Comparison of ENCODE assay signal across 18 cellular contexts in genomic region chr3:48215876-48216275, GRCh38. TPM values are rescaled to one million over a fixed set of nuclear protein-coding genes. Genes with fewer than 3 reads are reported as not detected.
DNase-seq lines count a peak whose midpoint lies in the region; ATAC-seq, FAIRE-seq and TF ChIP-seq lines count a peak whose summit lies in the region.
"Had no signal": no experiment of that assay in that cellular context is flagged by ENCODE, and none has a peak within 500 bp of the region (broad histone marks: within the 10 kb centered on the region; RNA-seq: fewer than 3 reads in every experiment).

No MANE protein-coding gene starts in this region.

- DNase-seq in C1 segment of cervical spinal cord (lab: John Stamatoyannopoulos, UW) (peak in 9 of 14 donors; percentile 8 to 83 (median 35)), HepG2 (ENCODE audit: low spot score) (no peak), skeletal muscle cell (ENCODE audit: low read depth) (peak; percentile 1), NCI-H446 treated with DMSO at 0.1 percent for 48 hours (lab: John Stamatoyannopoulos, UW) (no peak), progenitor cell of endocrine pancreas (ENCODE audit: low spot score, unreplicated experiment) (no peak)
- DNase-seq in stimulated activated naive CD4-positive, alpha-beta T cell (lab: John Stamatoyannopoulos, UW): no peak
- DNase-seq: activated gamma-delta T cell; GF-D8; NCI-H187 treated with DMSO at 0.1 percent for 48 hours; NCI-H774; right lobe of liver; stimulated activated naive CD8-positive, alpha-beta T cell treated with anti-CD3 and anti-CD28 coated beads, Interleukin-15, Interleukin-2, amounts not matched to agents 100 U/mL and 50 U/mL, for 24 hours had no signal

- no peak for FAIRE-seq in HepG2 (lab: Jason Lieb, UNC)
- FAIRE-seq: A549, H54, TTC549 had no signal

- H3K27ac ChIP-seq in esophagus (ENCODE audit: low read depth in 2 of 2, low read length in 1 of 2) (peak overlapping the region; percentile 33 to 70), HepG2 (ENCODE audit: extremely low read length, insufficient read depth, low read length) (no peak overlapping the region)
- H3K27ac ChIP-seq: epithelial cell of prostate had no signal

- no peak for TF ChIP-seq EP300 in HepG2 (IDR thresholded peaks at IDR 0.05; ENCODE audit: low read depth in 2 of 2, low read length in 2 of 2)
- no peak for TF ChIP-seq EP300 in HepG2 (CRISPR knock-in tag; IDR thresholded peaks at IDR 0.05; ENCODE audit: borderline replicate concordance)

- 48 to 70% methylated on average over 5 of the region's 5 CpGs for WGBS in esophagus, 2 donors
- WGBS in HepG2 (ENCODE audit: low lambda C conversion rate): 30% methylated on average over 5 of the region's 5 CpGs

- TF ChIP-seq CTCF in HepG2 (CRISPR knock-in tag; IDR thresholded peaks at IDR 0.05) (no peak), progenitor cell of endocrine pancreas (IDR thresholded peaks at IDR 0.05; ENCODE audit: unreplicated experiment) (no peak)

- no peaks in the 10 kb centered on the region for H4K20me1 ChIP-seq in HepG2 (ENCODE audit: insufficient read depth, low read length)

- H3K4me1 ChIP-seq in esophagus (ENCODE audit: control insufficient read depth in 2 of 2, insufficient read depth in 2 of 2, low read length in 1 of 2) (peaks cover 5% of the 10 kb centered on the region in 2 donors), HepG2 (ENCODE audit: insufficient read depth, low read length) (peaks cover 44% of the 10 kb centered on the region)
- H3K4me1 ChIP-seq: right lobe of liver had no signal

- no TSS peak for BruUV-seq in HepG2 (replicated peaks; lab: Mats Ljungman, UMichigan)

- H3K4me3 Mint-ChIP-seq in progenitor cell of endocrine pancreas (ENCODE audit: low read depth): no peak overlapping the region

- TF ChIP-seq POLR2A in HepG2 (IDR thresholded peaks at IDR 0.05; ENCODE audit: insufficient read depth in 1 of 2, low read depth in 2 of 2, low read length in 2 of 2): no peak

- no peak overlapping the region for H3K9ac ChIP-seq in HepG2 (ENCODE audit: insufficient read depth, low read depth, low read length)

- H3K9me3 Mint-ChIP-seq in progenitor cell of endocrine pancreas (ENCODE audit: low read depth): no peaks in the 10 kb centered on the region

- intact Hi-C loops in HepG2 (cut with micrococcal nuclease; ENCODE audit: unreplicated experiment): no loop called here

- H3K4me2 ChIP-seq in HepG2 (ENCODE audit: low read depth, low read length): no peak overlapping the region

- no peaks in the 10 kb centered on the region for H3K4me1 Mint-ChIP-seq in progenitor cell of endocrine pancreas (ENCODE audit: low read depth)

- no peak overlapping the region for H3K4me3 ChIP-seq in esophagus (ENCODE audit: low read depth in 1 of 2, low read length in 2 of 2)
- no peak overlapping the region for H3K4me3 ChIP-seq in HepG2 (replicated peaks in 1 of 3; ENCODE audit: insufficient read depth in 1 of 3, low read depth in 2 of 3, low read length in 3 of 3)
- no peak overlapping the region for H3K4me3 ChIP-seq in skeletal muscle cell (ENCODE audit: low read depth, low read length)
- H3K4me3 ChIP-seq: A549, right lobe of liver had no signal

- CTCF ChIA-PET in HepG2 (lab: Yijun Ruan, JAX; ENCODE audit: low intra/inter-chr PET ratio, low total read pairs): no interaction called here

- no peaks in the 10 kb centered on the region for H3K27me3 ChIP-seq in esophagus (ENCODE audit: control insufficient read depth in 1 of 2, insufficient read depth in 2 of 2, low read length in 2 of 2)
- no peaks in the 10 kb centered on the region; a peak in 2 of 5 replicates for H3K27me3 ChIP-seq in HepG2 (ENCODE audit: control insufficient read depth in 1 of 2, insufficient read depth in 2 of 2, low read length in 2 of 2)
- H3K27me3 ChIP-seq: right lobe of liver had no signal

- H3K36me3 ChIP-seq in esophagus (ENCODE audit: control insufficient read depth in 2 of 2, insufficient read depth in 2 of 2, low read length in 1 of 2) (no peaks in the 10 kb centered on the region), HepG2 (replicated peaks in 1 of 2; ENCODE audit: control insufficient read depth in 1 of 2, insufficient read depth in 2 of 2, low read length in 2 of 2) (no peaks in the 10 kb centered on the region)
- H3K36me3 ChIP-seq: right lobe of liver had no signal

- H3K9me3 ChIP-seq in esophagus (ENCODE audit: control insufficient read depth in 2 of 2, insufficient read depth in 1 of 2, low read depth in 1 of 2, low read length in 1 of 2): no peaks in the 10 kb centered on the region
- H3K9me3 ChIP-seq in HepG2 (ENCODE audit: low read length): no peaks in the 10 kb centered on the region
- H3K9me3 ChIP-seq: A549, right lobe of liver had no signal

- ATAC-seq in HepG2 (peak; percentile 6; the same call in 1 of the 3 replicates), HG02884 (IDR thresholded peaks at IDR 0.05; ENCODE audit: unreplicated experiment) (no peak)
- ATAC-seq: stimulated activated naive CD8-positive, alpha-beta T cell treated with anti-CD3 and anti-CD28 coated beads, Interleukin-15, Interleukin-2, amounts not matched to agents 100 U/mL and 50 U/mL, for 24 hours had no signal

- in situ Hi-C loops in HepG2 (cut with HindIII; ENCODE audit: extremely low pct_ligation_motif_present, low pct_unique_long_range_greater_than_20kb): no loop called here

- TF ChIP-seq RAD21 in HepG2 (CRISPR knock-in tag; IDR thresholded peaks at IDR 0.05): no peak

- POLR2A ChIA-PET in HepG2 (lab: Yijun Ruan, JAX): no interaction called here

- H3K27me3 Mint-ChIP-seq in progenitor cell of endocrine pancreas: peaks cover 3% of the 10 kb centered on the region

- H2AFZ ChIP-seq in HepG2 (ENCODE audit: low read length): no peak overlapping the region

- H3K36me3 Mint-ChIP-seq in progenitor cell of endocrine pancreas (ENCODE audit: insufficient read depth): no peaks in the 10 kb centered on the region

- H3K27ac Mint-ChIP-seq in progenitor cell of endocrine pancreas: no peak overlapping the region

- H3K79me2 ChIP-seq in HepG2 (ENCODE audit: insufficient read depth, low read length): no peaks in the 10 kb centered on the region

RNA-seq across cellular contexts. Expression of gene CAMP, which starts 7.4 kb away (rescaled TPM):
- polyA plus RNA-seq in esophagus: under 1 TPM; 0.19 to 0.43 TPM
- not detected in 2 replicates for total RNA-seq in HepG2 (2016; rRNA removed; fragmentation: Illumina TruSeq; extraction: Trizol)
- total RNA-seq in HepG2 (2016; cell fraction: cytosol; rRNA removed; fragmentation: Illumina TruSeq; extraction: Trizol; ENCODE audit: low read depth): not detected in 2 replicates
- total RNA-seq in HepG2 (2016; cell fraction: insoluble cytoplasmic fraction; rRNA removed; fragmentation: Illumina TruSeq; extraction: Trizol): not detected in 2 replicates
- total RNA-seq in HepG2 (2016; cell fraction: membrane; rRNA removed; fragmentation: Illumina TruSeq; extraction: Trizol): not detected in 2 replicates
- total RNA-seq in HepG2 (2016; cell fraction: nucleus; rRNA removed; fragmentation: Illumina TruSeq; extraction: Trizol): not detected in 2 replicates
- polyA plus RNA-seq in HepG2 (2011; rRNA removed): not detected in 2 replicates
- not detected in 2 replicates for polyA plus RNA-seq in HepG2 (2011; cell fraction: cytosol; rRNA removed)
- not detected in 2 replicates for polyA plus RNA-seq in HepG2 (2011; cell fraction: nucleus; rRNA removed)
- polyA plus RNA-seq in HepG2 (2012): not detected in 2 replicates
- not detected in 2 replicates for polyA plus RNA-seq in HepG2 (2016; cell fraction: cytosol; fragmentation: Illumina TruSeq; extraction: Trizol; ENCODE audit: low read depth)
- polyA plus RNA-seq in HepG2 (2016; cell fraction: insoluble cytoplasmic fraction; fragmentation: Illumina TruSeq; extraction: Trizol; ENCODE audit: low read depth): not detected in 2 replicates
- not detected in 2 replicates for polyA plus RNA-seq in HepG2 (2016; cell fraction: membrane; fragmentation: Illumina TruSeq; extraction: Trizol; ENCODE audit: low read depth)
- not detected in 2 replicates for polyA plus RNA-seq in HepG2 (2016; cell fraction: nucleus; fragmentation: Illumina TruSeq; extraction: Trizol; ENCODE audit: insufficient read depth, low read depth)
- polyA minus RNA-seq in HepG2 (2011; rRNA and poly(A)+ RNA removed; ENCODE audit: low replicate concordance): not detected in 2 replicates
- polyA minus RNA-seq in HepG2 (2011; cell fraction: cytosol; rRNA and poly(A)+ RNA removed): not detected in 2 replicates
- not detected in 2 replicates for polyA minus RNA-seq in HepG2 (2011; cell fraction: nucleus; rRNA and poly(A)+ RNA removed)
- total RNA-seq in progenitor cell of endocrine pancreas: not detected in 2 replicates
- polyA plus RNA-seq: A549 had no signal

RNA-seq across cellular contexts. Expression of gene ZNF589, which starts 25.0 kb away (rescaled TPM):
- 1 to 10 TPM; 5.4 to 9.5 TPM for polyA plus RNA-seq in esophagus
- total RNA-seq in HepG2 (2016; rRNA removed; fragmentation: Illumina TruSeq; extraction: Trizol): 5.6 and 7.3 TPM in 2 replicates
- total RNA-seq in HepG2 (2016; cell fraction: cytosol; rRNA removed; fragmentation: Illumina TruSeq; extraction: Trizol; ENCODE audit: low read depth): 0.44 and 0.81 TPM in 2 replicates
- 5.3 and 6.9 TPM in 2 replicates for total RNA-seq in HepG2 (2016; cell fraction: insoluble cytoplasmic fraction; rRNA removed; fragmentation: Illumina TruSeq; extraction: Trizol)
- 1.4 and 1.7 TPM in 2 replicates for total RNA-seq in HepG2 (2016; cell fraction: membrane; rRNA removed; fragmentation: Illumina TruSeq; extraction: Trizol)
- total RNA-seq in HepG2 (2016; cell fraction: nucleus; rRNA removed; fragmentation: Illumina TruSeq; extraction: Trizol): 10.3 and 12.0 TPM in 2 replicates
- 5.8 and 7.2 TPM in 2 replicates for polyA plus RNA-seq in HepG2 (2011; rRNA removed)
- polyA plus RNA-seq in HepG2 (2011; cell fraction: cytosol; rRNA removed): 2.5 and 3.9 TPM in 2 replicates
- polyA plus RNA-seq in HepG2 (2011; cell fraction: nucleus; rRNA removed): 15.9 and 20.4 TPM in 2 replicates
- 5.9 and 7.4 TPM in 2 replicates for polyA plus RNA-seq in HepG2 (2012)
- polyA plus RNA-seq in HepG2 (2016; cell fraction: cytosol; fragmentation: Illumina TruSeq; extraction: Trizol; ENCODE audit: low read depth): 0.26 and 0.29 TPM in 2 replicates
- polyA plus RNA-seq in HepG2 (2016; cell fraction: insoluble cytoplasmic fraction; fragmentation: Illumina TruSeq; extraction: Trizol; ENCODE audit: low read depth): 5.2 and 5.5 TPM in 2 replicates
- 0.94 and 1.2 TPM in 2 replicates for polyA plus RNA-seq in HepG2 (2016; cell fraction: membrane; fragmentation: Illumina TruSeq; extraction: Trizol; ENCODE audit: low read depth)
- 17.8 and 20.2 TPM in 2 replicates for polyA plus RNA-seq in HepG2 (2016; cell fraction: nucleus; fragmentation: Illumina TruSeq; extraction: Trizol; ENCODE audit: insufficient read depth, low read depth)
- 5.6 and 10.6 TPM in 2 replicates for polyA minus RNA-seq in HepG2 (2011; rRNA and poly(A)+ RNA removed; ENCODE audit: low replicate concordance)
- polyA minus RNA-seq in HepG2 (2011; cell fraction: cytosol; rRNA and poly(A)+ RNA removed): 1.7 TPM in 2 replicates
- polyA minus RNA-seq in HepG2 (2011; cell fraction: nucleus; rRNA and poly(A)+ RNA removed): 8.9 and 13.2 TPM in 2 replicates
- total RNA-seq in progenitor cell of endocrine pancreas: 28.5 and 30.4 TPM in 2 replicates

RNA-seq across cellular contexts. Expression of gene CDC25A, which starts 27.7 kb away (rescaled TPM):
- 1 to 10 TPM; 1.8 to 2.9 TPM for polyA plus RNA-seq in esophagus
- 45.4 and 54.7 TPM in 2 replicates for total RNA-seq in HepG2 (2016; rRNA removed; fragmentation: Illumina TruSeq; extraction: Trizol)
- total RNA-seq in HepG2 (2016; cell fraction: cytosol; rRNA removed; fragmentation: Illumina TruSeq; extraction: Trizol; ENCODE audit: low read depth): 8.6 and 10.2 TPM in 2 replicates
- total RNA-seq in HepG2 (2016; cell fraction: insoluble cytoplasmic fraction; rRNA removed; fragmentation: Illumina TruSeq; extraction: Trizol): 44.2 and 51.4 TPM in 2 replicates
- 25.6 and 27.4 TPM in 2 replicates for total RNA-seq in HepG2 (2016; cell fraction: membrane; rRNA removed; fragmentation: Illumina TruSeq; extraction: Trizol)
- 26.0 and 31.5 TPM in 2 replicates for total RNA-seq in HepG2 (2016; cell fraction: nucleus; rRNA removed; fragmentation: Illumina TruSeq; extraction: Trizol)
- 6.1 and 7.9 TPM in 2 replicates for polyA plus RNA-seq in HepG2 (2011; rRNA removed)
- polyA plus RNA-seq in HepG2 (2011; cell fraction: cytosol; rRNA removed): 4.7 and 5.4 TPM in 2 replicates
- polyA plus RNA-seq in HepG2 (2011; cell fraction: nucleus; rRNA removed): 3.8 and 5.4 TPM in 2 replicates
- 5.8 and 9.1 TPM in 2 replicates for polyA plus RNA-seq in HepG2 (2012)
- polyA plus RNA-seq in HepG2 (2016; cell fraction: cytosol; fragmentation: Illumina TruSeq; extraction: Trizol; ENCODE audit: low read depth): 3.9 and 4.0 TPM in 2 replicates
- polyA plus RNA-seq in HepG2 (2016; cell fraction: insoluble cytoplasmic fraction; fragmentation: Illumina TruSeq; extraction: Trizol; ENCODE audit: low read depth): 40.2 and 42.2 TPM in 2 replicates
- 11.4 and 13.7 TPM in 2 replicates for polyA plus RNA-seq in HepG2 (2016; cell fraction: membrane; fragmentation: Illumina TruSeq; extraction: Trizol; ENCODE audit: low read depth)
- 31.4 and 31.9 TPM in 2 replicates for polyA plus RNA-seq in HepG2 (2016; cell fraction: nucleus; fragmentation: Illumina TruSeq; extraction: Trizol; ENCODE audit: insufficient read depth, low read depth)
- polyA minus RNA-seq in HepG2 (2011; rRNA and poly(A)+ RNA removed; ENCODE audit: low replicate concordance): 12.9 and 36.5 TPM in 2 replicates
- polyA minus RNA-seq in HepG2 (2011; cell fraction: cytosol; rRNA and poly(A)+ RNA removed): 7.1 and 11.8 TPM in 2 replicates
- 8.9 and 11.2 TPM in 2 replicates for polyA minus RNA-seq in HepG2 (2011; cell fraction: nucleus; rRNA and poly(A)+ RNA removed)
- 20.5 and 24.5 TPM in 2 replicates for total RNA-seq in progenitor cell of endocrine pancreas

Comparison
In these comparisons a context has a peak if more than half of its experiments do, and no peak if none do; other contexts are left out.
1. DNase-seq: peak in C1 segment of cervical spinal cord (9 of 14) and skeletal muscle cell (single experiment); none in HepG2 (single experiment), stimulated activated naive CD4-positive, alpha-beta T cell (0 of 6), NCI-H446 treated with DMSO at 0.1 percent for 48 hours (single experiment) and progenitor cell of endocrine pancreas (single experiment).